In the genomic region with DNA sequence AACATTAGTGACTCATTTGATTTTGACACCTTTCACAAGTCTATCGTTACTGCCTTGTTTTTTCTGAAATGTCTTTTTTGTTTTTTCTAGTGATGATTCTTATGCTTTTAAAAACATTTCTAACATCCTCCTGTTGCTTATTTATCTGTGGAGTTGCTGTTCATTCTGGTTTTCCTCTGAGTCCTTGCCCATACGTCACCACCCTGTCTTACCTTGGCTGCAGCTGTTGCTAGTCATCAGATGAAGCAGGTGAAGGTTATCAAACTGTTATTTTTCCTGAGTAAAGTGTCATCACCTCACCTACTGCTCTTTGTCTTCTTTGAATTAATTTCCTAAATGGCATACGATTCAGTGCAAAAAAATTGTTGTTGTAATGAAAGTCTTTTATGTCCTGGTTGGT, we compare ENCODE assay signal across 23 cellular contexts.
"Had no signal": no experiment of that assay in that cellular context is flagged by ENCODE, and none has a peak within 500 bp of the region (broad histone marks: within the 10 kb centered on the region; RNA-seq: fewer than 3 reads in every experiment).

No MANE protein-coding gene starts in this region.

- H3K36me3 Mint-ChIP-seq: activated CD8-positive, alpha-beta memory T cell treated with anti-CD3 and anti-CD28 coated beads, Interleukin-2, amount 10 ng/mL, durations not matched to agents 7 days and 5 days; activated naive CD8-positive, alpha-beta T cell treated with anti-CD3 and anti-CD28 coated beads for 36 hours had no signal

- H3K9me3 Mint-ChIP-seq: nephron progenitor cell had no signal

- DNase-seq: activated CD4-positive, alpha-beta memory T cell treated with anti-CD3 and anti-CD28 coated beads, Interleukin-2, amount 10 ng/mL, durations not matched to agents 7 days and 5 days; activated CD4-positive, alpha-beta T cell treated with anti-CD3 and anti-CD28 coated beads for 4 hours; activated CD8-positive, alpha-beta memory T cell treated with anti-CD3 and anti-CD28 coated beads, Interleukin-2, amount 10 ng/mL, durations not matched to agents 7 days and 5 days; activated naive CD4-positive, alpha-beta T cell; activated naive CD8-positive, alpha-beta T cell treated with anti-CD3 and anti-CD28 coated beads for 36 hours; activated T-cell treated with anti-CD3 and anti-CD28 coated beads, Interleukin-2, amount 50 U/mL, for 1 hour; amygdala; effector memory CD8-positive, alpha-beta T cell; foreskin fibroblast; glutamatergic neuron; hypothalamus; midbrain; nephron progenitor cell; nucleus accumbens; posterior cingulate gyrus; stimulated activated CD8-positive, alpha-beta memory T cell treated with anti-CD3 and anti-CD28 coated beads, Interleukin-4, amount 100 ng/mL, for 48 hours; stimulated activated naive CD4-positive, alpha-beta T cell; upper lobe of right lung had no signal

- H3K4me3 Mint-ChIP-seq: activated CD4-positive, alpha-beta memory T cell treated with anti-CD3 and anti-CD28 coated beads, Interleukin-2, amount 10 ng/mL, durations not matched to agents 7 days and 5 days; activated CD8-positive, alpha-beta memory T cell treated with anti-CD3 and anti-CD28 coated beads, Interleukin-2, amount 10 ng/mL, durations not matched to agents 7 days and 5 days; activated naive CD8-positive, alpha-beta T cell treated with anti-CD3 and anti-CD28 coated beads for 36 hours; activated T-helper 17 cell treated with anti-CD3 and anti-CD28 coated beads, Interleukin-2, amount 50 U/mL, for 72 hours; effector memory CD8-positive, alpha-beta T cell; nephron progenitor cell had no signal

- H3K27ac ChIP-seq: epithelial cell of prostate, upper lobe of right lung had no signal

- H3K36me3 ChIP-seq: upper lobe of right lung had no signal

- H3K4me1 Mint-ChIP-seq: activated CD4-positive, alpha-beta memory T cell treated with anti-CD3 and anti-CD28 coated beads, Interleukin-2, amount 10 ng/mL, durations not matched to agents 7 days and 5 days; activated CD8-positive, alpha-beta memory T cell treated with anti-CD3 and anti-CD28 coated beads, Interleukin-2, amount 10 ng/mL, durations not matched to agents 7 days and 5 days; activated naive CD8-positive, alpha-beta T cell treated with anti-CD3 and anti-CD28 coated beads for 36 hours; activated T-helper 17 cell treated with anti-CD3 and anti-CD28 coated beads, Interleukin-2, amount 50 U/mL, for 72 hours; nephron progenitor cell had no signal

- H3K27ac Mint-ChIP-seq: activated CD4-positive, alpha-beta memory T cell treated with anti-CD3 and anti-CD28 coated beads, Interleukin-2, amount 10 ng/mL, durations not matched to agents 7 days and 5 days; activated CD8-positive, alpha-beta memory T cell treated with anti-CD3 and anti-CD28 coated beads, Interleukin-2, amount 10 ng/mL, durations not matched to agents 7 days and 5 days; activated naive CD8-positive, alpha-beta T cell treated with anti-CD3 and anti-CD28 coated beads for 36 hours; activated T-helper 17 cell treated with anti-CD3 and anti-CD28 coated beads, Interleukin-2, amount 50 U/mL, for 72 hours; effector memory CD8-positive, alpha-beta T cell; nephron progenitor cell had no signal

- H3K27me3 Mint-ChIP-seq: activated CD4-positive, alpha-beta memory T cell treated with anti-CD3 and anti-CD28 coated beads, Interleukin-2, amount 10 ng/mL, durations not matched to agents 7 days and 5 days; activated CD8-positive, alpha-beta memory T cell treated with anti-CD3 and anti-CD28 coated beads, Interleukin-2, amount 10 ng/mL, durations not matched to agents 7 days and 5 days; activated naive CD8-positive, alpha-beta T cell treated with anti-CD3 and anti-CD28 coated beads for 36 hours; activated T-helper 17 cell treated with anti-CD3 and anti-CD28 coated beads, Interleukin-2, amount 50 U/mL, for 72 hours; effector memory CD8-positive, alpha-beta T cell had no signal

- H3K27me3 ChIP-seq: upper lobe of right lung had no signal

- H3K9me3 ChIP-seq: upper lobe of right lung had no signal

- H3K4me3 ChIP-seq: lung, upper lobe of right lung had no signal

- FAIRE-seq: keratinocyte, TTC549 had no signal

- H3K4me1 ChIP-seq: upper lobe of right lung had no signal
